In the genomic region with DNA sequence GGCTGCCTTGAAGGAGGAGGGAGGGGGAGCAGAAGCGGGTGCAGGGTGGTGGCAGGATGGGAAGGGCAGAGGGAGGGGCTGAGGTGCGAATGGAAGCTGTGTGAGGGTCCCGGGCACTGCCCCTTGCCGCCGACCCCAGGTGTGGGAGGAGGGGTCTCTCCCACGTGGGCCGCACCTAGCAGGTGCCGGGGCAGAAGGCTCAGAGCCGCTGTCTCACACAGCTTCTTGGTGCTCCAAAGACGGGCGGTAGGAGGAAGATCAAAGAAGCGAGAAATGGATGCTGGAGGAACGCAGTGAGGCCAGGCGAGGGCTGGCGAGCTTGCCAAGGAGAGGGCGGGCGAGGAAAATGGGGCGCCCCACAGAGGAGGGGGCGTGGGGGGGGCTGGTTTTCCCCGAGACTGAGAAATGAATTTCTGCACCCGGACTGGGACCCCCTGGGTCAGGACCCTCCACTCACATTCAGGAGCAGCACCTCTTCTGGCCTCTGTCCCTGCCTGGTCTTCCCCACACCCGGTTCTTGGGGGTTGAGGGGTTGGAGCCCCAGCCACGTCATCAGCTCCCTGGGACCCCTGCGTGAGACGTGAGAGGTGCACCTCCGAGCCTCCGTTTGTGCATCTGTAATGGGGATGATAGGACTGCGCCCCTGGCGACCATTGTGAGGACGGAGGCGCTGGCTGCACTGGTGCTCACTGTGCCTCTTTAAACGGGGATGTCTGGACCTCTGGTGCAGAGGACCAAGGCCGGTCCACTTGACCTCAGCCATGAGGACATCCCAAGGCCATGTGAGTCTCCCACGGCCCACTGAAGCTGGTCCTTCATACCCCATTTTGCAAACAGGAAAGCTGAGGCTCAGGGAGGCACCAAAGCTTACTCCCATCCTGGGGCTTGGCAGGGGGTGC, we compare ENCODE assay signal across 1 cellular context.
TF ChIP-seq lines count a peak whose summit lies in the region.

No MANE protein-coding gene starts in this region.

TF ChIP-seq in K562, 482 proteins besides CTCF, POLR2A, EP300 and RAD21:
- no peak for TF ChIP-seq NFYB (IDR thresholded peaks at IDR 0.05; ENCODE audit: extremely low read depth, insufficient read length)
- TF ChIP-seq, protein P1, sequence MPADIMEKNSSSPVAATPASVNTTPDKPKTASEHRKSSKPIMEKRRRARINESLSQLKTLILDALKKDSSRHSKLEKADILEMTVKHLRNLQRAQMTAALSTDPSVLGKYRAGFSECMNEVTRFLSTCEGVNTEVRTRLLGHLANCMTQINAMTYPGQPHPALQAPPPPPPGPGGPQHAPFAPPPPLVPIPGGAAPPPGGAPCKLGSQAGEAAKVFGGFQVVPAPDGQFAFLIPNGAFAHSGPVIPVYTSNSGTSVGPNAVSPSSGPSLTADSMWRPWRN (IDR thresholded peaks at IDR 0.05; ENCODE audit: low read depth), result no peak
- no peak for TF ChIP-seq RBM15 (IDR thresholded peaks at IDR 0.05; ENCODE audit: insufficient read depth, low read length)
- TF ChIP-seq, protein P2, sequence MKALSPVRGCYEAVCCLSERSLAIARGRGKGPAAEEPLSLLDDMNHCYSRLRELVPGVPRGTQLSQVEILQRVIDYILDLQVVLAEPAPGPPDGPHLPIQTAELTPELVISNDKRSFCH (CRISPR knock-in tag; IDR thresholded peaks at IDR 0.05), result no peak
- TF ChIP-seq, protein P2 (tag; IDR thresholded peaks at IDR 0.05), result no peak
- no peak for TF ChIP-seq MEIS2 (IDR thresholded peaks at IDR 0.05; ENCODE audit: partially characterized antibody)
- no peak for TF ChIP-seq NR2C2 (CRISPR knock-in tag; IDR thresholded peaks at IDR 0.05)
- TF ChIP-seq NR2C2 (tag; IDR thresholded peaks at IDR 0.05), result no peak
- peak; percentile 83 for TF ChIP-seq ZNF134 (CRISPR knock-in tag; conservative IDR thresholded peaks at IDR 0.05)
- no peak for TF ChIP-seq MAX (CRISPR knock-in tag; IDR thresholded peaks at IDR 0.05)
- TF ChIP-seq ATF1 (CRISPR knock-in tag; IDR thresholded peaks at IDR 0.05), result no peak
- 0 out of 2 replicates have a peak, but pooled peaks have one; percentile 11 for TF ChIP-seq ATF1 (tag; IDR thresholded peaks at IDR 0.05)
